In genomic region chr6:28903686-28904085, GRCh38 we compare ENCODE assay signal across 34 cellular contexts.
"Had no signal": no experiment of that assay in that cellular context is flagged by ENCODE, and none has a peak within 500 bp of the region (broad histone marks: within the 10 kb centered on the region; RNA-seq: fewer than 3 reads in every experiment).

No MANE protein-coding gene starts in this region.

- DNase-seq: activated B cell treated with CpG ODN at 0.5 μM for 24 hours; activated CD4-positive, alpha-beta memory T cell treated with anti-CD3 and anti-CD28 coated beads for 36 hours; activated CD4-positive, alpha-beta T cell treated with anti-CD3 and anti-CD28 coated beads for 4 hours; activated CD4-positive, alpha-beta T cell treated with anti-CD3 and anti-CD28 coated beads, Interleukin-2, amount 10 ng/mL, durations not matched to agents 24 days and 14 days; activated CD4-positive, alpha-beta T cell treated with anti-CD3 and anti-CD28 coated beads, Interleukin-2, amount 50 U/mL, for 1 hour; activated CD4-positive, alpha-beta T cell treated with anti-CD3 and anti-CD28 coated beads, Interleukin-2, amount 50 U/mL, for 4 hours; activated CD4-positive, CD25-positive, alpha-beta regulatory T cell treated with anti-CD3 and anti-CD28 coated beads, Interleukin-2, amount 50 U/mL, for 72 hours; activated CD8-positive, alpha-beta memory T cell treated with anti-CD3 and anti-CD28 coated beads for 24 hours; activated CD8-positive, alpha-beta memory T cell treated with anti-CD3 and anti-CD28 coated beads, Interleukin-2, amount 10 ng/mL, durations not matched to agents 7 days and 5 days; activated CD8-positive, alpha-beta memory T cell treated with anti-CD3 and anti-CD28 coated beads, Interleukin-2, amount 50 U/mL, for 48 hours; activated CD8-positive, alpha-beta T cell treated with anti-CD3 and anti-CD28 coated beads, Interleukin-2, amount 10 ng/mL, durations not matched to agents 7 days and 5 days; activated effector memory CD4-positive, alpha-beta T cell treated with Interleukin-2 at 50 U/mL for 16 hours; activated gamma-delta T cell; activated naive CD4-positive, alpha-beta T cell treated with anti-CD3 and anti-CD28 coated beads, Interleukin-2, amount 10 ng/mL, durations not matched to agents 7 days and 5 days; activated naive CD4-positive, alpha-beta T cell treated with Interleukin-2 at 50 U/mL for 16 hours; activated naive CD8-positive, alpha-beta T cell treated with anti-CD3 and anti-CD28 coated beads, Interleukin-2, amount 10 ng/mL, durations not matched to agents 7 days and 5 days; activated T-cell treated with anti-CD3 and anti-CD28 coated beads, Interleukin-2, amount 50 U/mL, for 24 hours; activated T-cell treated with anti-CD3 and anti-CD28 coated beads, Interleukin-2, amount 50 U/mL, for 48 hours; amygdala; anterior cingulate cortex; caudate nucleus; cerebellar nuclear complex; T-helper 1 cell; T-helper 2 cell; T-helper 9 cell had no signal

- H3K27ac Mint-ChIP-seq: activated B cell treated with CpG ODN at 0.5 μM for 24 hours; activated CD4-positive, alpha-beta memory T cell treated with anti-CD3 and anti-CD28 coated beads for 36 hours; activated CD4-positive, alpha-beta T cell treated with anti-CD3 and anti-CD28 coated beads, Interleukin-2, amount 10 ng/mL, durations not matched to agents 24 days and 14 days; activated CD8-positive, alpha-beta memory T cell treated with anti-CD3 and anti-CD28 coated beads, Interleukin-2, amount 10 ng/mL, durations not matched to agents 7 days and 5 days; activated CD8-positive, alpha-beta T cell treated with anti-CD3 and anti-CD28 coated beads, Interleukin-2, amount 10 ng/mL, durations not matched to agents 7 days and 5 days; activated naive CD4-positive, alpha-beta T cell treated with anti-CD3 and anti-CD28 coated beads, Interleukin-2, amount 10 ng/mL, durations not matched to agents 7 days and 5 days; activated naive CD4-positive, alpha-beta T cell treated with anti-CD3 and anti-CD28 coated beads, Interleukin-2, amount 50 U/mL, for 24 hours; activated naive CD8-positive, alpha-beta T cell; activated naive CD8-positive, alpha-beta T cell treated with anti-CD3 and anti-CD28 coated beads, Interleukin-2, amount 10 ng/mL, durations not matched to agents 7 days and 5 days; activated T-cell treated with anti-CD3 and anti-CD28 coated beads, Interleukin-2, amount 50 U/mL, for 24 hours; activated T-helper 2 cell treated with anti-CD3 and anti-CD28 coated beads, Interferon-gamma antibody, Interleukin-2, Interleukin-4, amounts not matched to agents 10 μg/mL and 5 μg/mL and 100 μg/mL, durations not matched to agents 14 hours and 24 hours and 36 hours; brain; T-helper 1 cell treated with Interleukin-12 subunit alpha and Interleukin-12 subunit beta and Interleukin-4 antibody, amounts not matched to agents 30 μg/mL and 1 μg/mL, for 36 hours; T-helper 2 cell treated with Interferon-gamma antibody and Interleukin-4, amounts not matched to agents 5 μg/mL and 100 μg/mL, for 36 hours had no signal

- H3K4me3 Mint-ChIP-seq: activated B cell treated with CpG ODN at 0.5 μM for 24 hours; activated CD4-positive, alpha-beta memory T cell treated with anti-CD3 and anti-CD28 coated beads for 36 hours; activated CD4-positive, alpha-beta T cell treated with anti-CD3 and anti-CD28 coated beads, Interleukin-2, amount 10 ng/mL, durations not matched to agents 24 days and 14 days; activated CD8-positive, alpha-beta memory T cell treated with anti-CD3 and anti-CD28 coated beads, Interleukin-2, amount 10 ng/mL, durations not matched to agents 7 days and 5 days; activated CD8-positive, alpha-beta T cell treated with anti-CD3 and anti-CD28 coated beads, Interleukin-2, amount 10 ng/mL, durations not matched to agents 7 days and 5 days; activated naive CD4-positive, alpha-beta T cell treated with anti-CD3 and anti-CD28 coated beads, Interleukin-2, amount 10 ng/mL, durations not matched to agents 7 days and 5 days; activated naive CD4-positive, alpha-beta T cell treated with anti-CD3 and anti-CD28 coated beads, Interleukin-2, amount 50 U/mL, for 24 hours; activated naive CD8-positive, alpha-beta T cell; activated naive CD8-positive, alpha-beta T cell treated with anti-CD3 and anti-CD28 coated beads, Interleukin-2, amount 10 ng/mL, durations not matched to agents 7 days and 5 days; activated T-cell treated with anti-CD3 and anti-CD28 coated beads, Interleukin-2, amount 50 U/mL, for 24 hours; brain; central memory CD8-positive, alpha-beta T cell; T-helper 1 cell treated with Interleukin-12 subunit alpha and Interleukin-12 subunit beta and Interleukin-4 antibody, amounts not matched to agents 30 μg/mL and 1 μg/mL, for 36 hours; T-helper 2 cell treated with Interferon-gamma antibody and Interleukin-4, amounts not matched to agents 5 μg/mL and 100 μg/mL, for 36 hours had no signal

- H3K9me3 Mint-ChIP-seq: activated B cell treated with CpG ODN at 0.5 μM for 24 hours; activated CD4-positive, alpha-beta memory T cell treated with anti-CD3 and anti-CD28 coated beads for 36 hours; activated CD4-positive, alpha-beta T cell treated with anti-CD3 and anti-CD28 coated beads, Interleukin-2, amount 10 ng/mL, durations not matched to agents 24 days and 14 days; activated naive CD4-positive, alpha-beta T cell treated with anti-CD3 and anti-CD28 coated beads, Interleukin-2, amount 10 ng/mL, durations not matched to agents 7 days and 5 days; activated naive CD4-positive, alpha-beta T cell treated with anti-CD3 and anti-CD28 coated beads, Interleukin-2, amount 50 U/mL, for 24 hours; activated naive CD8-positive, alpha-beta T cell treated with anti-CD3 and anti-CD28 coated beads, Interleukin-2, amount 10 ng/mL, durations not matched to agents 7 days and 5 days; activated T-cell treated with anti-CD3 and anti-CD28 coated beads, Interleukin-2, amount 50 U/mL, for 24 hours; activated T-helper 2 cell treated with anti-CD3 and anti-CD28 coated beads, Interferon-gamma antibody, Interleukin-2, Interleukin-4, amounts not matched to agents 10 μg/mL and 5 μg/mL and 100 μg/mL, durations not matched to agents 14 hours and 24 hours and 36 hours; brain; central memory CD8-positive, alpha-beta T cell; T-helper 1 cell treated with Interleukin-12 subunit alpha and Interleukin-12 subunit beta and Interleukin-4 antibody, amounts not matched to agents 30 μg/mL and 1 μg/mL, for 36 hours; T-helper 2 cell treated with Interferon-gamma antibody and Interleukin-4, amounts not matched to agents 5 μg/mL and 100 μg/mL, for 36 hours had no signal

- H3K4me3 ChIP-seq: ascending aorta, cardiac muscle cell had no signal

- ATAC-seq: activated CD8-positive, alpha-beta memory T cell treated with anti-CD3 and anti-CD28 coated beads, Interleukin-2, amount 10 ng/mL, durations not matched to agents 7 days and 5 days; activated CD8-positive, alpha-beta T cell treated with anti-CD3 and anti-CD28 coated beads, Interleukin-2, amount 10 ng/mL, durations not matched to agents 7 days and 5 days had no signal

- H3K27me3 Mint-ChIP-seq: activated B cell treated with CpG ODN at 0.5 μM for 24 hours; activated CD4-positive, alpha-beta memory T cell treated with anti-CD3 and anti-CD28 coated beads for 36 hours; activated CD4-positive, alpha-beta T cell treated with anti-CD3 and anti-CD28 coated beads, Interleukin-2, amount 10 ng/mL, durations not matched to agents 24 days and 14 days; activated CD8-positive, alpha-beta memory T cell treated with anti-CD3 and anti-CD28 coated beads, Interleukin-2, amount 10 ng/mL, durations not matched to agents 7 days and 5 days; activated naive CD4-positive, alpha-beta T cell treated with anti-CD3 and anti-CD28 coated beads, Interleukin-2, amount 10 ng/mL, durations not matched to agents 7 days and 5 days; activated naive CD4-positive, alpha-beta T cell treated with anti-CD3 and anti-CD28 coated beads, Interleukin-2, amount 50 U/mL, for 24 hours; activated naive CD8-positive, alpha-beta T cell; activated naive CD8-positive, alpha-beta T cell treated with anti-CD3 and anti-CD28 coated beads, Interleukin-2, amount 10 ng/mL, durations not matched to agents 7 days and 5 days; activated T-cell treated with anti-CD3 and anti-CD28 coated beads, Interleukin-2, amount 50 U/mL, for 24 hours; brain; central memory CD8-positive, alpha-beta T cell had no signal

- H3K4me1 Mint-ChIP-seq: activated CD4-positive, alpha-beta T cell treated with anti-CD3 and anti-CD28 coated beads, Interleukin-2, amount 10 ng/mL, durations not matched to agents 24 days and 14 days; central memory CD8-positive, alpha-beta T cell had no signal
